Comparison of ENCODE assay signal across 23 cellular contexts in the genomic region with DNA sequence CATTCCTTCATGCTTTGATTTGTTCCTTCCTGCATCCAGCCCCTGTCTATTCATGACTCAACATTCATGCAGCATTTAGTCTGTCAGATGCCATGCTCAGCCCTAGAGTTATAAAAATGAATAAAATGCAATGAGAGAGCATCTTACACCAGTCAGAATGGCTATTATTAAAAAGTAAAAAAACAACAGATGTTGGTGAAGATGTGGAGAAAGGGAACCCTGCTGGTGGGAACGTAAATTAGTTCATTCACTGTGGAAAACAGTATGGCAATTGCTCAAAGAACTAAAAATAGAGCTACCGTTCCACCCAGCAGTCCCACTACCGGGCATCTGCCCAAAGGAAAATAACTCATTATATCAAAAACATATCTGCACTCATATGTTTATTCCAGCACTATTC.
DNase-seq lines count a peak whose midpoint lies in the region; ATAC-seq, FAIRE-seq and TF ChIP-seq lines count a peak whose summit lies in the region.
"Had no signal": no experiment of that assay in that cellular context is flagged by ENCODE, and none has a peak within 500 bp of the region (broad histone marks: within the 10 kb centered on the region; RNA-seq: fewer than 3 reads in every experiment).

No MANE protein-coding gene starts in this region.

- peaks cover 5% of the 10 kb centered on the region for H3K4me1 ChIP-seq in astrocyte (ENCODE audit: insufficient read depth, low read length)
- H3K4me1 ChIP-seq: vagina had no signal

- no peak overlapping the region for H3K9ac ChIP-seq in astrocyte (ENCODE audit: low read length)

- no peak overlapping the region for H3K4me2 ChIP-seq in astrocyte (ENCODE audit: low read length)

- H3K27ac Mint-ChIP-seq in astrocyte (ENCODE audit: unreplicated experiment) (no peak overlapping the region), glutamatergic neuron (ENCODE audit: unreplicated experiment) (no peak overlapping the region)
- H3K27ac Mint-ChIP-seq: activated naive CD8-positive, alpha-beta T cell had no signal

- no peak overlapping the region for H3K27ac ChIP-seq in astrocyte (ENCODE audit: low read depth, low read length)
- H3K27ac ChIP-seq: HL-60, vagina had no signal

- H3K4me1 Mint-ChIP-seq in astrocyte (ENCODE audit: low read depth, unreplicated experiment) (peaks cover 22% of the 10 kb centered on the region), glutamatergic neuron (ENCODE audit: low read depth, unreplicated experiment) (peaks cover 10% of the 10 kb centered on the region)

- intact Hi-C loops in sciatic nerve (cut with DNase I) (no loop called here), posterior cingulate gyrus (cut with DNase I) (no loop called here)

- no peaks in the 10 kb centered on the region for H3K36me3 Mint-ChIP-seq in astrocyte (ENCODE audit: low read depth, unreplicated experiment)
- no peaks in the 10 kb centered on the region for H3K36me3 Mint-ChIP-seq in glutamatergic neuron (ENCODE audit: unreplicated experiment)
- H3K36me3 Mint-ChIP-seq: activated naive CD8-positive, alpha-beta T cell; stimulated activated memory B cell treated with anti-CD40 and anti-IgM and Interleukin-4, amounts not matched to agents 10 μg/mL and 1 μg/mL and 100 μg/mL, for 72 hours had no signal

- in situ Hi-C loops in G401 (cut with HindIII; ENCODE audit: low sequenced_read_pairs) = no loop called here

- H3K9me3 ChIP-seq in astrocyte (ENCODE audit: insufficient read depth, low read depth, low read length) = no peaks in the 10 kb centered on the region
- H3K9me3 ChIP-seq: vagina had no signal

- H3K27me3 Mint-ChIP-seq in astrocyte (ENCODE audit: low read depth, unreplicated experiment) = no peaks in the 10 kb centered on the region
- peaks cover 2% of the 10 kb centered on the region for H3K27me3 Mint-ChIP-seq in glutamatergic neuron (ENCODE audit: unreplicated experiment)

- no peaks in the 10 kb centered on the region for H3K36me3 ChIP-seq in astrocyte (ENCODE audit: insufficient read depth, low read length)
- H3K36me3 ChIP-seq: vagina had no signal

- H3K4me3 Mint-ChIP-seq in astrocyte (ENCODE audit: unreplicated experiment) = peak overlapping the region; percentile 7
- H3K4me3 Mint-ChIP-seq in glutamatergic neuron (ENCODE audit: unreplicated experiment) = no peak overlapping the region
- H3K4me3 Mint-ChIP-seq: activated naive CD8-positive, alpha-beta T cell; stimulated activated memory B cell treated with anti-CD40 and anti-IgM and Interleukin-4, amounts not matched to agents 10 μg/mL and 1 μg/mL and 100 μg/mL, for 72 hours had no signal

- H2AFZ ChIP-seq in astrocyte (ENCODE audit: low read depth, low read length) = no peak overlapping the region

- TF ChIP-seq CTCF in astrocyte (IDR thresholded peaks at IDR 0.05; ENCODE audit: insufficient read depth, low read depth, low read length) (peak; percentile 6), glutamatergic neuron (IDR thresholded peaks at IDR 0.05; ENCODE audit: partially characterized antibody, unreplicated experiment) (peak; percentile 15)

- no peaks in the 10 kb centered on the region for H4K20me1 ChIP-seq in astrocyte (ENCODE audit: insufficient read depth, low read length)

- no peak for ATAC-seq in sciatic nerve

- H3K4me3 ChIP-seq in astrocyte (ENCODE audit: insufficient read depth, low read depth, low read length) = no peak overlapping the region
- H3K4me3 ChIP-seq: lung, vagina had no signal

- H3K9me3 Mint-ChIP-seq in astrocyte (ENCODE audit: unreplicated experiment) (no peaks in the 10 kb centered on the region), glutamatergic neuron (ENCODE audit: unreplicated experiment) (no peaks in the 10 kb centered on the region)

- no peak for FAIRE-seq in astrocyte (lab: Jason Lieb, UNC)
- FAIRE-seq: colon had no signal

- DNase-seq in A172 (ENCODE audit: low spot score) (peak; percentile 16), G401 (ENCODE audit: low spot score) (peak; percentile 36), astrocyte (ENCODE audit: low read depth) (peak; percentile 39), glutamatergic neuron (no peak), NCI-H2081 treated with DMSO at 0.1 percent for 48 hours (lab: John Stamatoyannopoulos, UW) (no peak), NCI-H1105 treated with DMSO at 0.1 percent for 48 hours (lab: John Stamatoyannopoulos, UW) (no peak), sciatic nerve (ENCODE audit: low spot score) (no peak), posterior cingulate gyrus (no peak)
- DNase-seq: ACHN; activated CD4-positive, alpha-beta T cell treated with anti-CD3 and anti-CD28 coated beads for 48 hours; activated T-cell treated with anti-CD3 and anti-CD28 coated beads for 4 hours; DMS153; erythroblast; Karpas-422; NCI-H2029; NCI-H82; T-helper 9 cell had no signal

- no peaks in the 10 kb centered on the region for H3K79me2 ChIP-seq in astrocyte (ENCODE audit: insufficient read depth, low read length)

- peaks cover 3% of the 10 kb centered on the region for H3K27me3 ChIP-seq in astrocyte (ENCODE audit: insufficient read depth, low read length)
- H3K27me3 ChIP-seq: vagina had no signal

Comparison
In these comparisons a context has a peak if more than half of its experiments do, and no peak if none do; other contexts are left out.
1. DNase-seq: peak in A172 (single experiment), G401 (single experiment) and astrocyte (single experiment); none in glutamatergic neuron (single experiment), NCI-H2081 treated with DMSO at 0.1 percent for 48 hours (single experiment), NCI-H1105 treated with DMSO at 0.1 percent for 48 hours (single experiment), sciatic nerve (single experiment) and posterior cingulate gyrus (0 of 10).